Comparison of ENCODE assay signal across 21 cellular contexts in genomic region chr4:167918077-167918476, GRCh38.
"Had no signal": no experiment of that assay in that cellular context is flagged by ENCODE, and none has a peak within 500 bp of the region (broad histone marks: within the 10 kb centered on the region; RNA-seq: fewer than 3 reads in every experiment).

No MANE protein-coding gene starts in this region.

- H3K4me3 ChIP-seq: SK-N-MC had no signal

- H3K27ac ChIP-seq: SK-N-MC had no signal

- DNase-seq: activated CD4-positive, alpha-beta T cell treated with anti-CD3 and anti-CD28 coated beads for 48 hours; activated CD4-positive, alpha-beta T cell treated with anti-CD3 and anti-CD28 coated beads, Interleukin-2, amount 50 U/mL, for 48 hours; activated CD8-positive, alpha-beta memory T cell treated with anti-CD3 and anti-CD28 coated beads, Interleukin-2, amount 10 ng/mL, durations not matched to agents 7 days and 5 days; activated effector memory CD4-positive, alpha-beta T cell treated with anti-CD3 and anti-CD28 coated beads, Interleukin-2, amount 50 U/mL, for 16 hours; activated naive CD4-positive, alpha-beta T cell treated with anti-CD3 and anti-CD28 coated beads for 36 hours; activated T-cell treated with anti-CD3 and anti-CD28 coated beads, Interleukin-2, amount 50 U/mL, for 24 hours; central memory CD4-positive, alpha-beta T cell; Kasumi-1; KBM-7; NCI-H1048; NCI-H1694; NCI-H2029; NCI-H2107; NCI-H345; NCI-H510A; NCI-H526 treated with DMSO at 0.1 percent for 48 hours; NCI-H82; RPMI8226; T-cell; T-helper 2 cell had no signal
